In genomic region chr2:46841621-46842020, GRCh38 we compare ENCODE assay signal across 24 cellular contexts.
DNase-seq lines count a peak whose midpoint lies in the region; ATAC-seq, FAIRE-seq and TF ChIP-seq lines count a peak whose summit lies in the region.
"Had no signal": no experiment of that assay in that cellular context is flagged by ENCODE, and none has a peak within 500 bp of the region (broad histone marks: within the 10 kb centered on the region; RNA-seq: fewer than 3 reads in every experiment).

No MANE protein-coding gene starts in this region.

- no peak for TF ChIP-seq EP300 in suprapubic skin (IDR thresholded peaks at IDR 0.05)

- H3K27me3 ChIP-seq in suprapubic skin, result no peaks in the 10 kb centered on the region
- H3K27me3 ChIP-seq: ascending aorta, upper lobe of left lung had no signal

- FAIRE-seq in kidney (lab: Jason Lieb, UNC), result no peak
- FAIRE-seq: GM12878, islet of Langerhans had no signal

- H3K9ac ChIP-seq in kidney (ENCODE audit: low read length in 2 of 2), result no peak overlapping the region

- H3K27ac ChIP-seq in kidney (ENCODE audit: low read depth in 2 of 2, low read length in 2 of 2) (no peak overlapping the region), suprapubic skin (peak overlapping the region; percentile 9)
- H3K27ac ChIP-seq: ascending aorta, skin epidermis had no signal

- ATAC-seq in Right ventricle myocardium superior (ENCODE audit: poor library complexity), result peak; percentile 24
- no peak for ATAC-seq in Right ventricle myocardium inferior
- ATAC-seq: activated CD8-positive, alpha-beta memory T cell treated with anti-CD3 and anti-CD28 coated beads, Interleukin-2, amount 10 ng/mL, durations not matched to agents 7 days and 5 days; GM12878; HCT116 had no signal

- intact Hi-C loops in Right ventricle myocardium superior (cut with DNase I), result no loop called here
- intact Hi-C loops in Right ventricle myocardium inferior (cut with DNase I), result no loop called here
- intact Hi-C loops in kidney (cut with DNase I), result no loop called here

- H3K4me1 ChIP-seq in kidney (ENCODE audit: control insufficient read depth in 1 of 2, insufficient read depth in 1 of 2, low read depth in 1 of 2, low read length in 2 of 2), result peaks cover 12 to 13% of the 10 kb centered on the region in 2 donors
- peaks cover 21% of the 10 kb centered on the region for H3K4me1 ChIP-seq in suprapubic skin

- H3K36me3 ChIP-seq in kidney (ENCODE audit: control insufficient read depth in 1 of 2, insufficient read depth in 2 of 2, low read length in 2 of 2), result no peaks in the 10 kb centered on the region
- H3K36me3 ChIP-seq in suprapubic skin, result no peaks in the 10 kb centered on the region
- H3K36me3 ChIP-seq: ascending aorta, upper lobe of left lung had no signal

- WGBS in suprapubic skin, result 65% methylated on average over 4 of the region's 4 CpGs

- H3K9me3 ChIP-seq in kidney (ENCODE audit: control insufficient read depth in 1 of 2, low read length in 2 of 2), result no peaks in the 10 kb centered on the region
- H3K9me3 ChIP-seq in suprapubic skin, result no peaks in the 10 kb centered on the region
- H3K9me3 ChIP-seq: ascending aorta, upper lobe of left lung had no signal

- no peak overlapping the region for H3K4me3 ChIP-seq in kidney (ENCODE audit: low read length in 2 of 2)
- H3K4me3 ChIP-seq in suprapubic skin, result no peak overlapping the region
- H3K4me3 ChIP-seq: ascending aorta, GM12878, skin epidermis, upper lobe of left lung had no signal

- no peak for TF ChIP-seq POLR2A in suprapubic skin (IDR thresholded peaks at IDR 0.05)

- TF ChIP-seq CTCF in kidney (IDR thresholded peaks at IDR 0.05; ENCODE audit: borderline replicate concordance, extremely low read depth, insufficient read depth) (no peak), suprapubic skin (IDR thresholded peaks at IDR 0.05) (no peak)

- no peak for DNase-seq in Right ventricle myocardium superior
- no peak for DNase-seq in Right ventricle myocardium inferior (ENCODE audit: missing footprints)
- peak; percentile 50 for DNase-seq in SIG-M5 treated with dmso at 0.1 percent for 504 hours (lab: John Stamatoyannopoulos, UW; ENCODE audit: unreplicated experiment)
- DNase-seq in kidney, result peak; percentile 18
- peak in 1 of 2 donors; percentile 61 for DNase-seq in suprapubic skin (ENCODE audit: low spot score in 2 of 2)
- DNase-seq in inferior parietal cortex (ENCODE audit: extremely low spot score), result no peak
- DNase-seq in AG08395 (ENCODE audit: low spot score), result no peak
- no peak for DNase-seq in NCI-H510A treated with DMSO at 0.1 percent for 48 hours (lab: John Stamatoyannopoulos, UW)
- DNase-seq: 8988T; activated CD8-positive, alpha-beta memory T cell treated with anti-CD3 and anti-CD28 coated beads, Interleukin-2, amount 10 ng/mL, durations not matched to agents 7 days and 5 days; CD8-positive, alpha-beta memory T cell; cortex of kidney; erythroblast; glutamatergic neuron; NCI-H1436; NCI-H226; nucleus accumbens; SW 1271 had no signal

Comparison
In these comparisons a context has a peak if more than half of its experiments do, and no peak if none do; other contexts are left out.
1. DNase-seq: peak in SIG-M5 treated with dmso at 0.1 percent for 504 hours (single experiment) and kidney (single experiment); none in Right ventricle myocardium superior (single experiment), Right ventricle myocardium inferior (single experiment), inferior parietal cortex (single experiment), AG08395 (single experiment) and NCI-H510A treated with DMSO at 0.1 percent for 48 hours (single experiment).